Comparison of ENCODE assay signal across 10 cellular contexts in genomic region chr7:128168667-128169210, GRCh38.
A peak's percentile ranks its signal among the peaks of the same experiment; 100 is the strongest.
DNase-seq lines count a peak whose midpoint lies in the region; ATAC-seq lines count a peak whose summit lies in the region.
"Had no signal": no experiment of that assay in that cellular context is flagged by ENCODE, and none has a peak within 500 bp of the region (broad histone marks: within the 10 kb centered on the region; RNA-seq: fewer than 3 reads in every experiment).

No MANE protein-coding gene starts in this region.

- POLR2A ChIA-PET in CD8-positive, alpha-beta memory T cell (lab: Charles Lee): no interaction called here

- H3K27me3 Mint-ChIP-seq in CD8-positive, alpha-beta memory T cell: peaks cover 40 to 50% of the 10 kb centered on the region in 2 donors
- H3K27me3 Mint-ChIP-seq in naive B cell: peaks cover 49 to 78% (median 53%) of the 10 kb centered on the region in 3 donors

- H3K4me1 ChIP-seq in CD8-positive, alpha-beta memory T cell (ENCODE audit: insufficient read depth, low read length): peaks cover 13% of the 10 kb centered on the region
- H3K4me1 ChIP-seq in HUES64 (ENCODE audit: insufficient read depth, low read length): peaks cover 19% of the 10 kb centered on the region

- no peak overlapping the region for H3K9ac ChIP-seq in HUES64 (ENCODE audit: low read depth, low read length)

- no peak overlapping the region for H3K4me3 ChIP-seq in CD8-positive, alpha-beta memory T cell (ENCODE audit: low read length)
- peak overlapping the region; percentile 62 for H3K4me3 ChIP-seq in HUES64 (ENCODE audit: low read length)

- WGBS in HUES64: 3% methylated on average over 16 of the region's 16 CpGs

- H3K27ac Mint-ChIP-seq in CD8-positive, alpha-beta memory T cell: peak overlapping the region in 1 of 8 donors; percentile 53
- H3K27ac Mint-ChIP-seq in naive B cell: no peak overlapping the region
- H3K27ac Mint-ChIP-seq: stimulated activated naive CD8-positive, alpha-beta T cell treated with anti-CD3 and anti-CD28 coated beads, Interleukin-15, Interleukin-2, amounts not matched to agents 100 ng/mL and 50 ng/mL, for 24 hours had no signal

- peaks cover 33% of the 10 kb centered on the region for H3K27me3 ChIP-seq in CD8-positive, alpha-beta memory T cell (ENCODE audit: insufficient read depth, low read length, poor library complexity, severe bottlenecking)
- peaks cover 92% of the 10 kb centered on the region for H3K27me3 ChIP-seq in HUES64 (ENCODE audit: insufficient read depth, low read length)

- H3K9me3 ChIP-seq in CD8-positive, alpha-beta memory T cell (ENCODE audit: low read length): no peaks in the 10 kb centered on the region
- H3K9me3 ChIP-seq in HUES64 (ENCODE audit: insufficient read depth, low read depth, low read length): no peaks in the 10 kb centered on the region

- H3K4me1 Mint-ChIP-seq in CD8-positive, alpha-beta memory T cell: peaks cover 11 to 41% (median 17%) of the 10 kb centered on the region in 3 donors
- H3K4me1 Mint-ChIP-seq in naive B cell: peaks cover 27 to 35% (median 35%) of the 10 kb centered on the region in 3 donors

- H3K9me3 Mint-ChIP-seq in CD8-positive, alpha-beta memory T cell: no peaks in the 10 kb centered on the region
- peaks cover 0 to 10% (median 0%) of the 10 kb centered on the region in 7 donors for H3K9me3 Mint-ChIP-seq in naive B cell
- H3K9me3 Mint-ChIP-seq: stimulated activated naive CD8-positive, alpha-beta T cell treated with anti-CD3 and anti-CD28 coated beads, Interleukin-15, Interleukin-2, amounts not matched to agents 100 ng/mL and 50 ng/mL, for 24 hours had no signal

- H3K36me3 ChIP-seq in CD8-positive, alpha-beta memory T cell (ENCODE audit: insufficient read depth, low read length): no peaks in the 10 kb centered on the region
- no peaks in the 10 kb centered on the region for H3K36me3 ChIP-seq in HUES64 (ENCODE audit: insufficient read depth, low read length)

- no peak for DNase-seq in CD8-positive, alpha-beta memory T cell
- DNase-seq in dermis blood vessel endothelial cell (peak; percentile 41), naive B cell (no peak), NCI-H1436 treated with DMSO at 0.1 percent for 48 hours (lab: John Stamatoyannopoulos, UW) (no peak), H4 (ENCODE audit: low spot score) (no peak), SIG-M5 (lab: John Stamatoyannopoulos, UW) (no peak), NCI-H774 (lab: John Stamatoyannopoulos, UW) (no peak)

- no peak overlapping the region for H3K27ac ChIP-seq in CD8-positive, alpha-beta memory T cell (ENCODE audit: low read depth, low read length)
- H3K27ac ChIP-seq in HUES64 (ENCODE audit: low read depth, low read length): no peak overlapping the region
- H3K27ac ChIP-seq: HL-60 had no signal

- peak overlapping the region in 6 of 7 donors; percentile 60 to 77 (median 72) for H3K4me3 Mint-ChIP-seq in CD8-positive, alpha-beta memory T cell
- H3K4me3 Mint-ChIP-seq in naive B cell: peak overlapping the region; percentile 60 to 85 (median 78)

- peaks cover 0 to 6% (median 0%) of the 10 kb centered on the region in 3 donors for H3K36me3 Mint-ChIP-seq in CD8-positive, alpha-beta memory T cell
- H3K36me3 Mint-ChIP-seq in naive B cell: peaks cover 0 to 8% of the 10 kb centered on the region in 2 donors

- ATAC-seq in naive B cell (ENCODE audit: low read depth in 2 of 2): no peak

- CTCF ChIA-PET in CD8-positive, alpha-beta memory T cell (lab: Charles Lee): no interaction called here
